ENCODE assay signal across 30 cellular contexts in the genomic region with DNA sequence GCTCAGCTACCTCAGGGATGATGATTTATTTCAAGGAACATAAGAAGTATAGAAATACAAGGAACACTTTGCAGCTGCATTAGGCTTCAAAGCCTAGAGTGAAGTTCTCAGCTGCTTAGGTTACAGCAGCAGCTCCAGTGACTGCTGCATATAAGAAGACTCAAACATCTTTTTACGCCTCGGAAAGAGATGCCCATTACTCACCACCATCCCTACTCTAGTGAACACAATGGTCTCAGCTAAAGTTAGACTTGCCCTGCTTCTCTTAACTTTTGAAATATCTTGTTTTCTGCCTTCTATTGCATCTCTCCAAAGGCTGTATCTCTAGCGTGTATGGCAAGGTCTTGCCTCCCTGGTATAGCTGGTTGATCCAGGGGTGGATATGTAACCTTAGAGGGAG.
"Had no signal": no experiment of that assay in that cellular context is flagged by ENCODE, and none has a peak within 500 bp of the region (broad histone marks: within the 10 kb centered on the region; RNA-seq: fewer than 3 reads in every experiment).

No MANE protein-coding gene starts in this region.

- H3K27me3 ChIP-seq: brain microvascular endothelial cell, dorsolateral prefrontal cortex, foreskin keratinocyte, gastrocnemius medialis had no signal

- H3K4me1 ChIP-seq: foreskin keratinocyte, gastrocnemius medialis had no signal

- ATAC-seq: activated CD4-positive, alpha-beta T cell treated with anti-CD3 and anti-CD28 coated beads for 36 hours; activated CD8-positive, alpha-beta memory T cell treated with anti-CD3 and anti-CD28 coated beads, Interleukin-2, amount 10 ng/mL, durations not matched to agents 7 days and 5 days; activated CD8-positive, alpha-beta T cell treated with anti-CD3 and anti-CD28 coated beads, Interleukin-2, amount 10 ng/mL, durations not matched to agents 7 days and 5 days; esophagus mucosa; foreskin keratinocyte; gastrocnemius medialis had no signal

- H3K27ac Mint-ChIP-seq: activated CD4-positive, alpha-beta memory T cell treated with anti-CD3 and anti-CD28 coated beads for 36 hours; activated CD4-positive, alpha-beta T cell treated with anti-CD3 and anti-CD28 coated beads for 36 hours; activated CD4-positive, alpha-beta T cell treated with anti-CD3 and anti-CD28 coated beads, Interleukin-2, amount 10 ng/mL, durations not matched to agents 24 days and 14 days; activated CD8-positive, alpha-beta memory T cell treated with anti-CD3 and anti-CD28 coated beads, Interleukin-2, amount 10 ng/mL, durations not matched to agents 7 days and 5 days; activated CD8-positive, alpha-beta T cell treated with anti-CD3 and anti-CD28 coated beads, Interleukin-2, amount 10 ng/mL, durations not matched to agents 7 days and 5 days; activated naive CD4-positive, alpha-beta T cell treated with anti-CD3 and anti-CD28 coated beads, Interleukin-2, amount 10 ng/mL, durations not matched to agents 7 days and 5 days; activated naive CD8-positive, alpha-beta T cell; activated T-helper 1 cell treated with anti-CD3 and anti-CD28 coated beads, Interleukin-12 subunit alpha, Interleukin-12 subunit beta, Interleukin-2, Interleukin-4 antibody, amounts not matched to agents 30 ng/mL and 10 ng/mL and 1 ng/mL, durations not matched to agents 14 hours and 24 hours and 36 hours; activated T-helper 2 cell treated with anti-CD3 and anti-CD28 coated beads, Interferon-gamma antibody, Interleukin-2, Interleukin-4, amounts not matched to agents 10 μg/mL and 5 μg/mL and 100 μg/mL, durations not matched to agents 14 hours and 24 hours and 36 hours; dendritic cell treated with granulocyte-macrophage colony-stimulating factor and Interleukin-4, amounts not matched to agents 40 ng/mL and 50 ng/mL, for 4 days; endodermal cell had no signal

- H3K4me1 Mint-ChIP-seq: activated CD4-positive, alpha-beta T cell treated with anti-CD3 and anti-CD28 coated beads for 36 hours; activated CD4-positive, alpha-beta T cell treated with anti-CD3 and anti-CD28 coated beads, Interleukin-2, amount 10 ng/mL, durations not matched to agents 24 days and 14 days; activated naive CD4-positive, alpha-beta T cell treated with anti-CD3 and anti-CD28 coated beads, Interleukin-2, amount 10 ng/mL, durations not matched to agents 7 days and 5 days; central memory CD8-positive, alpha-beta T cell had no signal

- H3K4me3 Mint-ChIP-seq: activated CD4-positive, alpha-beta memory T cell treated with anti-CD3 and anti-CD28 coated beads for 36 hours; activated CD4-positive, alpha-beta T cell treated with anti-CD3 and anti-CD28 coated beads for 36 hours; activated CD4-positive, alpha-beta T cell treated with anti-CD3 and anti-CD28 coated beads, Interleukin-2, amount 10 ng/mL, durations not matched to agents 24 days and 14 days; activated CD8-positive, alpha-beta memory T cell treated with anti-CD3 and anti-CD28 coated beads, Interleukin-2, amount 10 ng/mL, durations not matched to agents 7 days and 5 days; activated CD8-positive, alpha-beta T cell treated with anti-CD3 and anti-CD28 coated beads, Interleukin-2, amount 10 ng/mL, durations not matched to agents 7 days and 5 days; activated naive CD4-positive, alpha-beta T cell treated with anti-CD3 and anti-CD28 coated beads, Interleukin-2, amount 10 ng/mL, durations not matched to agents 7 days and 5 days; activated naive CD8-positive, alpha-beta T cell; activated T-helper 1 cell treated with anti-CD3 and anti-CD28 coated beads, Interleukin-12 subunit alpha, Interleukin-12 subunit beta, Interleukin-2, Interleukin-4 antibody, amounts not matched to agents 30 ng/mL and 10 ng/mL and 1 ng/mL, durations not matched to agents 14 hours and 24 hours and 36 hours; central memory CD8-positive, alpha-beta T cell; dendritic cell treated with granulocyte-macrophage colony-stimulating factor and Interleukin-4, amounts not matched to agents 40 ng/mL and 50 ng/mL, for 4 days; endodermal cell had no signal

- DNase-seq: activated CD4-positive, alpha-beta memory T cell treated with anti-CD3 and anti-CD28 coated beads for 36 hours; activated CD4-positive, alpha-beta T cell treated with anti-CD3 and anti-CD28 coated beads for 36 hours; activated CD4-positive, alpha-beta T cell treated with anti-CD3 and anti-CD28 coated beads, Interleukin-2, amount 10 ng/mL, durations not matched to agents 24 days and 14 days; activated CD4-positive, CD25-positive, alpha-beta regulatory T cell; activated CD4-positive, CD25-positive, alpha-beta regulatory T cell treated with anti-CD3 and anti-CD28 coated beads, Interleukin-2, amount 50 U/mL, for 72 hours; activated CD8-positive, alpha-beta memory T cell treated with anti-CD3 and anti-CD28 coated beads, Interleukin-2, amount 10 ng/mL, durations not matched to agents 7 days and 5 days; activated CD8-positive, alpha-beta memory T cell treated with anti-CD3 and anti-CD28 coated beads, Interleukin-2, amount 50 U/mL, for 4 hours; activated CD8-positive, alpha-beta T cell treated with anti-CD3 and anti-CD28 coated beads, Interleukin-2, amount 10 ng/mL, durations not matched to agents 7 days and 5 days; activated effector memory CD4-positive, alpha-beta T cell treated with anti-CD3 and anti-CD28 coated beads, Interleukin-2, amount 50 U/mL, for 16 hours; activated naive CD4-positive, alpha-beta T cell; activated naive CD4-positive, alpha-beta T cell treated with anti-CD3 and anti-CD28 coated beads, Interleukin-2, amount 10 ng/mL, durations not matched to agents 7 days and 5 days; activated T-cell treated with anti-CD3 and anti-CD28 coated beads, Interleukin-2, amount 50 U/mL, for 1 hour; activated T-cell treated with anti-CD3 and anti-CD28 coated beads, Interleukin-2, amount 50 U/mL, for 48 hours; amniotic stem cell; anterior cingulate cortex; brain microvascular endothelial cell; dorsolateral prefrontal cortex; effector memory CD4-positive, alpha-beta T cell; endodermal cell; foreskin keratinocyte; gastrocnemius medialis; head of caudate nucleus; T-helper 2 cell had no signal

- H3K27ac ChIP-seq: brain microvascular endothelial cell, coronary artery, dorsolateral prefrontal cortex, foreskin keratinocyte, gastrocnemius medialis had no signal

- H3K36me3 ChIP-seq: brain microvascular endothelial cell, gastrocnemius medialis had no signal

- H3K27me3 Mint-ChIP-seq: activated CD4-positive, alpha-beta memory T cell treated with anti-CD3 and anti-CD28 coated beads for 36 hours; activated CD4-positive, alpha-beta T cell treated with anti-CD3 and anti-CD28 coated beads, Interleukin-2, amount 10 ng/mL, durations not matched to agents 24 days and 14 days; activated naive CD4-positive, alpha-beta T cell treated with anti-CD3 and anti-CD28 coated beads, Interleukin-2, amount 10 ng/mL, durations not matched to agents 7 days and 5 days; activated naive CD8-positive, alpha-beta T cell; central memory CD8-positive, alpha-beta T cell; dendritic cell treated with granulocyte-macrophage colony-stimulating factor and Interleukin-4, amounts not matched to agents 40 ng/mL and 50 ng/mL, for 4 days had no signal

- H3K36me3 Mint-ChIP-seq: activated CD4-positive, alpha-beta memory T cell treated with anti-CD3 and anti-CD28 coated beads for 36 hours; activated CD8-positive, alpha-beta memory T cell treated with anti-CD3 and anti-CD28 coated beads, Interleukin-2, amount 10 ng/mL, durations not matched to agents 7 days and 5 days; activated naive CD4-positive, alpha-beta T cell treated with anti-CD3 and anti-CD28 coated beads, Interleukin-2, amount 10 ng/mL, durations not matched to agents 7 days and 5 days; activated naive CD8-positive, alpha-beta T cell had no signal

- H3K9me3 ChIP-seq: gastrocnemius medialis had no signal

- H3K9me3 Mint-ChIP-seq: activated CD4-positive, alpha-beta memory T cell treated with anti-CD3 and anti-CD28 coated beads for 36 hours; activated CD4-positive, alpha-beta T cell treated with anti-CD3 and anti-CD28 coated beads, Interleukin-2, amount 10 ng/mL, durations not matched to agents 24 days and 14 days; activated naive CD4-positive, alpha-beta T cell treated with anti-CD3 and anti-CD28 coated beads, Interleukin-2, amount 10 ng/mL, durations not matched to agents 7 days and 5 days; activated T-helper 1 cell treated with anti-CD3 and anti-CD28 coated beads, Interleukin-12 subunit alpha, Interleukin-12 subunit beta, Interleukin-2, Interleukin-4 antibody, amounts not matched to agents 30 ng/mL and 10 ng/mL and 1 ng/mL, durations not matched to agents 14 hours and 24 hours and 36 hours; activated T-helper 2 cell treated with anti-CD3 and anti-CD28 coated beads, Interferon-gamma antibody, Interleukin-2, Interleukin-4, amounts not matched to agents 10 μg/mL and 5 μg/mL and 100 μg/mL, durations not matched to agents 14 hours and 24 hours and 36 hours; central memory CD8-positive, alpha-beta T cell; dendritic cell treated with granulocyte-macrophage colony-stimulating factor and Interleukin-4, amounts not matched to agents 40 ng/mL and 50 ng/mL, for 4 days; endodermal cell had no signal

- H3K4me3 ChIP-seq: coronary artery, dorsolateral prefrontal cortex, gastrocnemius medialis had no signal
